25 cellular contexts compared by ENCODE assay signal in the genomic region with DNA sequence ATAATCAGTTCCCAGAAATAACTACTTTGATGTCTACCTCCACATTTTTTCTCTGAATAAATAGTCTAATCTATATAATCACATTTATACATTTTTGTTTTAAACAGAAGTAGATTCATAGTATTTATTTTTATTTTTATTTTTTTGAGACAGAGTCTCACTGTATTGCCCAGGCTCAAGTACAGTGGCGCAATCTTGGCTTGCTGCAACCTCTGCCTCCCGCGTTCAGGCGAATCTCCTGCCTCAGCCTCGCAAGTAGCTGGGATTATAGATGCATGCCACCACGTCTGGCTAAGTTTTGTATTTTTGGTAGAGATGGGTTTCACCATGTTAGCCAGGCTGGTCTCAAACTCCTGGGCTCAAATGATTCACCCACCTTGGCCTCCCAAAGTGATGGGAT.
"Had no signal": no experiment of that assay in that cellular context is flagged by ENCODE, and none has a peak within 500 bp of the region (broad histone marks: within the 10 kb centered on the region; RNA-seq: fewer than 3 reads in every experiment).

No MANE protein-coding gene starts in this region.

- DNase-seq: activated CD4-positive, alpha-beta memory T cell treated with anti-CD3 and anti-CD28 coated beads for 36 hours; activated CD4-positive, alpha-beta T cell treated with anti-CD3 and anti-CD28 coated beads for 1 hour; activated CD4-positive, alpha-beta T cell treated with anti-CD3 and anti-CD28 coated beads for 48 hours; activated CD8-positive, alpha-beta memory T cell treated with anti-CD3 and anti-CD28 coated beads, Interleukin-2, amount 10 ng/mL, durations not matched to agents 7 days and 5 days; activated CD8-positive, alpha-beta memory T cell treated with anti-CD3 and anti-CD28 coated beads, Interleukin-2, amount 50 U/mL, for 4 hours; activated CD8-positive, alpha-beta T cell treated with anti-CD3 and anti-CD28 coated beads, Interleukin-2, amount 10 ng/mL, durations not matched to agents 7 days and 5 days; activated gamma-delta T cell; activated naive CD4-positive, alpha-beta T cell; activated naive CD4-positive, alpha-beta T cell treated with anti-CD3 and anti-CD28 coated beads, Interleukin-2, amount 10 ng/mL, durations not matched to agents 7 days and 5 days; activated naive CD8-positive, alpha-beta T cell treated with anti-CD3 and anti-CD28 coated beads, Interleukin-2, amount 10 ng/mL, durations not matched to agents 7 days and 5 days; activated T-cell treated with anti-CD3 and anti-CD28 coated beads, Interleukin-2, amount 50 U/mL, for 1 hour; activated T-cell treated with anti-CD3 and anti-CD28 coated beads, Interleukin-2, amount 50 U/mL, for 48 hours; dorsolateral prefrontal cortex; effector memory CD4-positive, alpha-beta T cell; endodermal cell; foreskin fibroblast; gastrocnemius medialis; glutamatergic neuron; heart left ventricle; T-helper 2 cell had no signal

- H3K4me3 ChIP-seq: ascending aorta, coronary artery, dorsolateral prefrontal cortex, gastrocnemius medialis, heart left ventricle had no signal

- H3K27me3 ChIP-seq: ascending aorta, dorsolateral prefrontal cortex, gastrocnemius medialis, heart left ventricle had no signal

- H3K27ac ChIP-seq: ascending aorta, coronary artery, gastrocnemius medialis, heart left ventricle had no signal

- H3K9me3 ChIP-seq: ascending aorta, gastrocnemius medialis, heart left ventricle had no signal

- FAIRE-seq: bronchial epithelial cell had no signal

- ATAC-seq: activated CD8-positive, alpha-beta memory T cell treated with anti-CD3 and anti-CD28 coated beads, Interleukin-2, amount 10 ng/mL, durations not matched to agents 7 days and 5 days; activated CD8-positive, alpha-beta T cell treated with anti-CD3 and anti-CD28 coated beads, Interleukin-2, amount 10 ng/mL, durations not matched to agents 7 days and 5 days; activated naive CD4-positive, alpha-beta T cell treated with anti-CD3 and anti-CD28 coated beads, Interleukin-2, amount 50 U/mL, for 72 hours; esophagus mucosa; gastrocnemius medialis; heart left ventricle had no signal
